ENCODE assay signal across 23 cellular contexts in genomic region chr21:45264919-45265515, GRCh38. TPM values are rescaled to one million over a fixed set of nuclear protein-coding genes. Genes with fewer than 3 reads are reported as not detected.
DNase-seq lines count a peak whose midpoint lies in the region; ATAC-seq and TF ChIP-seq lines count a peak whose summit lies in the region.
"Had no signal": no experiment of that assay in that cellular context is flagged by ENCODE, and none has a peak within 500 bp of the region (broad histone marks: within the 10 kb centered on the region; RNA-seq: fewer than 3 reads in every experiment).

No MANE protein-coding gene starts in this region.

- ATAC-seq in central memory CD8-positive, alpha-beta T cell (replicated peaks; ENCODE audit: extremely low read depth, poor library complexity, severe bottlenecking), result no peak
- no peak for ATAC-seq in GM21717 (IDR thresholded peaks at IDR 0.05; ENCODE audit: unreplicated experiment)
- ATAC-seq: activated CD4-positive, alpha-beta T cell treated with anti-CD3 and anti-CD28 coated beads for 36 hours; CD8-positive, alpha-beta T cell had no signal

- H3K9me3 ChIP-seq in MM.1S (replicated peaks; ENCODE audit: insufficient read depth, low read length), result no peaks in the 10 kb centered on the region
- H3K9me3 ChIP-seq: heart left ventricle had no signal

- peak; percentile 27 for DNase-seq in activated CD4-positive, CD25-positive, alpha-beta regulatory T cell treated with anti-CD3 and anti-CD28 coated beads, Interleukin-2, amount 50 U/mL, for 72 hours
- DNase-seq in activated CD4-positive, CD25-positive, alpha-beta regulatory T cell (lab: John Stamatoyannopoulos, UW), result no peak
- peak; percentile 20 for DNase-seq in D341Med (ENCODE audit: low spot score)
- DNase-seq in central memory CD8-positive, alpha-beta T cell (ENCODE audit: low spot score in 2 of 2), result no peak
- peak; percentile 7 for DNase-seq in mucosa of gallbladder (ENCODE audit: low spot score)
- DNase-seq in MM.1S, result no peak
- DNase-seq in glutamatergic neuron, result no peak
- DNase-seq: activated CD4-positive, alpha-beta T cell treated with anti-CD3 and anti-CD28 coated beads for 36 hours; DMS53; KG1; MV-4-11; NCI-H187; NCI-H69; SHP77 treated with DMSO at 0.1 percent for 48 hours; stimulated activated CD4-positive, alpha-beta T cell treated with anti-CD3 and anti-CD28 coated beads, Interleukin-4, amount 100 ng/mL, for 24 hours; trophoblast cell had no signal

- H3K27ac Mint-ChIP-seq in central memory CD8-positive, alpha-beta T cell (ENCODE audit: low read depth), result no peak overlapping the region
- H3K27ac Mint-ChIP-seq in glutamatergic neuron (ENCODE audit: unreplicated experiment), result no peak overlapping the region
- H3K27ac Mint-ChIP-seq: activated CD4-positive, alpha-beta T cell treated with anti-CD3 and anti-CD28 coated beads for 36 hours; stimulated activated naive CD8-positive, alpha-beta T cell treated with anti-CD3 and anti-CD28 coated beads, Interleukin-15, Interleukin-2, amounts not matched to agents 100 ng/mL and 50 ng/mL, for 24 hours had no signal

- peaks cover 21% of the 10 kb centered on the region for H3K36me3 Mint-ChIP-seq in central memory CD8-positive, alpha-beta T cell (ENCODE audit: insufficient read depth)
- H3K36me3 Mint-ChIP-seq in glutamatergic neuron (ENCODE audit: unreplicated experiment), result peaks cover 14% of the 10 kb centered on the region

- H3K9ac ChIP-seq in MM.1S (ENCODE audit: low read length), result no peak overlapping the region

- no peak overlapping the region for H3K4me2 ChIP-seq in MM.1S (ENCODE audit: low read depth, low read length)

- H3K4me3 Mint-ChIP-seq in central memory CD8-positive, alpha-beta T cell, result peak overlapping the region; percentile 20
- H3K4me3 Mint-ChIP-seq in glutamatergic neuron (ENCODE audit: unreplicated experiment), result no peak overlapping the region
- H3K4me3 Mint-ChIP-seq: activated CD4-positive, alpha-beta T cell treated with anti-CD3 and anti-CD28 coated beads for 36 hours; CD8-positive, alpha-beta T cell; stimulated activated naive CD8-positive, alpha-beta T cell treated with anti-CD3 and anti-CD28 coated beads, Interleukin-15, Interleukin-2, amounts not matched to agents 100 ng/mL and 50 ng/mL, for 24 hours had no signal

- no peaks in the 10 kb centered on the region for H4K20me1 ChIP-seq in MM.1S (ENCODE audit: insufficient read depth, low read length)

- no peak overlapping the region for H2AFZ ChIP-seq in MM.1S (ENCODE audit: low read length)

- H3F3A ChIP-seq in MM.1S (ENCODE audit: insufficient read depth, low read length), result no peaks in the 10 kb centered on the region

- peaks cover 18% of the 10 kb centered on the region for H3K4me1 Mint-ChIP-seq in central memory CD8-positive, alpha-beta T cell
- H3K4me1 Mint-ChIP-seq in glutamatergic neuron (ENCODE audit: low read depth, unreplicated experiment), result peaks cover 3% of the 10 kb centered on the region

- H3K4me1 ChIP-seq in MM.1S (ENCODE audit: low read length), result no peaks in the 10 kb centered on the region

- H3K27ac ChIP-seq in MM.1S (ENCODE audit: low read length), result no peak overlapping the region
- H3K27ac ChIP-seq: 22Rv1, dorsolateral prefrontal cortex, epithelial cell of prostate, heart left ventricle had no signal

- no peaks in the 10 kb centered on the region for H3K27me3 Mint-ChIP-seq in central memory CD8-positive, alpha-beta T cell
- H3K27me3 Mint-ChIP-seq in glutamatergic neuron (ENCODE audit: unreplicated experiment), result peaks cover 4% of the 10 kb centered on the region
- H3K27me3 Mint-ChIP-seq: activated CD4-positive, alpha-beta T cell treated with anti-CD3 and anti-CD28 coated beads for 36 hours; stimulated activated naive CD8-positive, alpha-beta T cell treated with anti-CD3 and anti-CD28 coated beads, Interleukin-15, Interleukin-2, amounts not matched to agents 100 ng/mL and 50 ng/mL, for 24 hours had no signal

- no peak overlapping the region for H3K4me3 ChIP-seq in MM.1S (ENCODE audit: low read length)
- H3K4me3 ChIP-seq: dorsolateral prefrontal cortex, heart left ventricle had no signal

- no peaks in the 10 kb centered on the region for H3K9me3 Mint-ChIP-seq in central memory CD8-positive, alpha-beta T cell
- peaks cover 7% of the 10 kb centered on the region for H3K9me3 Mint-ChIP-seq in glutamatergic neuron (ENCODE audit: unreplicated experiment)
- H3K9me3 Mint-ChIP-seq: CD8-positive, alpha-beta T cell; stimulated activated naive CD8-positive, alpha-beta T cell treated with anti-CD3 and anti-CD28 coated beads, Interleukin-15, Interleukin-2, amounts not matched to agents 100 ng/mL and 50 ng/mL, for 24 hours had no signal

- H3K79me2 ChIP-seq in MM.1S (ENCODE audit: low read length), result no peaks in the 10 kb centered on the region

- peaks cover 7% of the 10 kb centered on the region for H3K27me3 ChIP-seq in MM.1S (replicated peaks; ENCODE audit: insufficient read depth, low read length)
- H3K27me3 ChIP-seq: dorsolateral prefrontal cortex, heart left ventricle had no signal

- TF ChIP-seq CTCF in MM.1S (IDR thresholded peaks at IDR 0.05; ENCODE audit: low read length) (no peak), glutamatergic neuron (IDR thresholded peaks at IDR 0.05; ENCODE audit: partially characterized antibody, unreplicated experiment) (no peak)

- H3K9me2 ChIP-seq in MM.1S (replicated peaks; ENCODE audit: insufficient read depth, low read length), result no peaks in the 10 kb centered on the region

- no peaks in the 10 kb centered on the region; the same call in 1 of the 2 replicates for H3K36me3 ChIP-seq in MM.1S (replicated peaks; ENCODE audit: insufficient read depth, low read length)

RNA-seq across cellular contexts. Expression of gene POFUT2, which starts 22.7 kb away (rescaled TPM):
- 42.7 TPM for total RNA-seq in mucosa of gallbladder
- 31.9 TPM for total RNA-seq in glutamatergic neuron (ENCODE audit: unreplicated experiment)

Comparison
In these comparisons a context has a peak if more than half of its experiments do, and no peak if none do; other contexts are left out.
1. DNase-seq: peak in activated CD4-positive, CD25-positive, alpha-beta regulatory T cell treated with anti-CD3 and anti-CD28 coated beads, Interleukin-2, amount 50 U/mL, for 72 hours (single experiment), D341Med (single experiment) and mucosa of gallbladder (single experiment); none in activated CD4-positive, CD25-positive, alpha-beta regulatory T cell (0 of 4), central memory CD8-positive, alpha-beta T cell (0 of 2), MM.1S (single experiment) and glutamatergic neuron (single experiment).